In the genomic region with DNA sequence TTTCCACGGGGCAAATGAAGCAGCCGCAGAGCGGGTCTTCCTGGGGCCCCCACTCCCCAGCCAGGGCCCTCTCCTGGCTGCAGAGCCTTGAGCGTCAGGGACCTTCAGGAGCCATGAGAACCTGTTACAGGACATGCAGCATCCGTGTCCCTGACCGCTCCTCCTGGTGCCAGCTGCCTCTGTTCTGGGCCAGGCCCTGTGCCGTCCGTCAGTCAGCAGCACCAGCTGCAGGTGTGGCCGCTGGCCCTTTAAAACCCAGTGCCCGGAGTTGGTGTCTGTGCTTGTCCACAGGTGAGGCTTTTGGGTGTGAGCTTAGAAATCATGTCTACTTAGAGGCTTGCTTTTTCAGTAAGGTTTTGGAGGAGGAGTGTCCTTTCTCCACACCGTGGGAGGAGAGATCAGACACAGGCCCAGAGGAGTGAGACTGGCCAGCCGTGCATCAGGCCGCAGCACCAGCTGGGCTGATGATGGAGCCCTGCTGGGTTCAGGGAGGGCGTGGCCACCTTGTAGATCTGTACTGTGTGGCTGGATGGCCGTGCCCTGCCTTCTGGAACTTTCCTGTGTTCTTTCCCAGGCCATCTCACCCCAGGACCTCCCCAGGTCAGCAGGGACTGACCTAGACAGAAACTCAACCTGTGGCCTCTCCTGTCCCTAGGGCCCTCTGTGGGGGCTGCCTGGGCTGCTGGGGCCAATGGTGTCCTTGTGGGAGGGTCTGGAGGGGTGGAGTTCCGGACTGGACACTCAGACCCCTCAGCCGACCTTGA, we compare ENCODE assay signal across 19 cellular contexts. TPM values are rescaled to one million over a fixed set of nuclear protein-coding genes. Genes with fewer than 3 reads are reported as not detected.
DNase-seq lines count a peak whose midpoint lies in the region; ATAC-seq lines count a peak whose summit lies in the region.
"Had no signal": no experiment of that assay in that cellular context is flagged by ENCODE, and none has a peak within 500 bp of the region (broad histone marks: within the 10 kb centered on the region; RNA-seq: fewer than 3 reads in every experiment).

No MANE protein-coding gene starts in this region.

- intact Hi-C loops in right cardiac atrium (cut with DNase I): no loop called here

- peak; percentile 27 for DNase-seq in DMS53 treated with DMSO at 0.1 percent for 48 hours (lab: John Stamatoyannopoulos, UW; ENCODE audit: unreplicated experiment)
- DNase-seq in right cardiac atrium: peak in 2 of 3 donors; percentile 41 to 65
- no peak for DNase-seq in effector memory CD8-positive, alpha-beta T cell
- DNase-seq in NCI-H1930 (lab: John Stamatoyannopoulos, UW): no peak
- DNase-seq in CD8-positive, alpha-beta memory T cell: no peak
- DNase-seq: activated CD4-positive, CD25-positive, alpha-beta regulatory T cell treated with anti-CD3 and anti-CD28 coated beads, Interleukin-2, amount 50 U/mL, for 72 hours; activated effector memory CD4-positive, alpha-beta T cell treated with anti-CD3 and anti-CD28 coated beads, Interleukin-2, amount 50 U/mL, for 16 hours; AML-193; kidney; NCI-H1092 treated with DMSO at 0.1 percent for 48 hours; NCI-H2171; NCI-H748 treated with DMSO at 0.1 percent for 48 hours; OCI-M1; sigmoid colon; stimulated activated CD4-positive, alpha-beta T cell treated with anti-CD3 and anti-CD28 coated beads, Interleukin-2, amount 100 ng/mL, for 48 hours had no signal

- peak overlapping the region; percentile 45 for H3K9ac ChIP-seq in endocrine pancreas (ENCODE audit: control insufficient read depth, insufficient read depth, low read length)
- no peak overlapping the region for H3K9ac ChIP-seq in skeletal muscle satellite cell (ENCODE audit: low read depth, low read length)

- H3K4me1 ChIP-seq in endocrine pancreas (ENCODE audit: control insufficient read depth, insufficient read depth, low read length) (no peaks in the 10 kb centered on the region), right cardiac atrium (ENCODE audit: control insufficient read depth, insufficient read depth, low read length) (no peaks in the 10 kb centered on the region), skeletal muscle satellite cell (ENCODE audit: control insufficient read depth, insufficient read depth, low read length) (peaks cover 14% of the 10 kb centered on the region)
- no peaks in the 10 kb centered on the region for H3K4me1 ChIP-seq in CD8-positive, alpha-beta memory T cell (ENCODE audit: insufficient read depth, low read length)
- H3K4me1 ChIP-seq: sigmoid colon had no signal

- no peaks in the 10 kb centered on the region for H3K27me3 Mint-ChIP-seq in effector memory CD8-positive, alpha-beta T cell
- no peaks in the 10 kb centered on the region for H3K27me3 Mint-ChIP-seq in CD8-positive, alpha-beta memory T cell

- H3K36me3 Mint-ChIP-seq in effector memory CD8-positive, alpha-beta T cell (ENCODE audit: insufficient read depth): no peaks in the 10 kb centered on the region
- peaks cover 3 to 38% (median 3%) of the 10 kb centered on the region in 3 donors for H3K36me3 Mint-ChIP-seq in CD8-positive, alpha-beta memory T cell

- H3K36me3 ChIP-seq in endocrine pancreas (ENCODE audit: control insufficient read depth, insufficient read depth, low read length) (no peaks in the 10 kb centered on the region), skeletal muscle satellite cell (ENCODE audit: insufficient read depth, low read length) (peaks cover 45% of the 10 kb centered on the region)
- no peaks in the 10 kb centered on the region for H3K36me3 ChIP-seq in CD8-positive, alpha-beta memory T cell (ENCODE audit: insufficient read depth, low read length)

- no peak overlapping the region for H3K27ac Mint-ChIP-seq in effector memory CD8-positive, alpha-beta T cell
- no peak overlapping the region for H3K27ac Mint-ChIP-seq in CD8-positive, alpha-beta memory T cell

- H3K4me2 ChIP-seq in skeletal muscle satellite cell (ENCODE audit: low read length): peak overlapping the region; percentile 12

- H3K9me3 Mint-ChIP-seq in effector memory CD8-positive, alpha-beta T cell: no peaks in the 10 kb centered on the region
- no peaks in the 10 kb centered on the region for H3K9me3 Mint-ChIP-seq in CD8-positive, alpha-beta memory T cell

- no peak overlapping the region for H3K4me3 ChIP-seq in endocrine pancreas (ENCODE audit: control insufficient read depth, insufficient read depth, low read length)
- no peak overlapping the region for H3K4me3 ChIP-seq in right cardiac atrium (ENCODE audit: low read length)
- no peak overlapping the region for H3K4me3 ChIP-seq in skeletal muscle satellite cell (ENCODE audit: low read length)
- H3K4me3 ChIP-seq in CD8-positive, alpha-beta memory T cell (ENCODE audit: low read length): no peak overlapping the region
- H3K4me3 ChIP-seq: coronary artery, sigmoid colon had no signal

- POLR2A ChIA-PET in CD8-positive, alpha-beta memory T cell (lab: Charles Lee): no interaction called here

- no peaks in the 10 kb centered on the region for H3K27me3 ChIP-seq in endocrine pancreas (ENCODE audit: control insufficient read depth, insufficient read depth, low read length)
- H3K27me3 ChIP-seq in right cardiac atrium (ENCODE audit: control insufficient read depth, insufficient read depth): no peaks in the 10 kb centered on the region
- no peaks in the 10 kb centered on the region for H3K27me3 ChIP-seq in skeletal muscle satellite cell (ENCODE audit: control insufficient read depth, insufficient read depth, low read length)
- no peaks in the 10 kb centered on the region for H3K27me3 ChIP-seq in CD8-positive, alpha-beta memory T cell (ENCODE audit: insufficient read depth, low read length, poor library complexity, severe bottlenecking)
- H3K27me3 ChIP-seq: sigmoid colon had no signal

- CTCF ChIA-PET in CD8-positive, alpha-beta memory T cell (lab: Charles Lee): no interaction called here

- no peak overlapping the region for H3K27ac ChIP-seq in right cardiac atrium (ENCODE audit: low read length)
- no peak overlapping the region for H3K27ac ChIP-seq in CD8-positive, alpha-beta memory T cell (ENCODE audit: low read depth, low read length)
- H3K27ac ChIP-seq: sigmoid colon had no signal

- 84% methylated on average over 17 of the region's 17 CpGs for WGBS in right cardiac atrium

- ATAC-seq in right cardiac atrium (peak in 1 of 2 donors; percentile 21), HG02840 (IDR thresholded peaks at IDR 0.05; ENCODE audit: low FRiP score, unreplicated experiment) (no peak)
- ATAC-seq in effector memory CD8-positive, alpha-beta T cell (replicated peaks): no peak

- H3K4me1 Mint-ChIP-seq in effector memory CD8-positive, alpha-beta T cell (ENCODE audit: low read depth in 2 of 2): peaks cover 0 to 2% of the 10 kb centered on the region in 2 donors
- H3K4me1 Mint-ChIP-seq in CD8-positive, alpha-beta memory T cell: peaks cover 0 to 3% (median 3%) of the 10 kb centered on the region in 3 donors

- H3K4me3 Mint-ChIP-seq in effector memory CD8-positive, alpha-beta T cell: no peak overlapping the region
- H3K4me3 Mint-ChIP-seq in CD8-positive, alpha-beta memory T cell: no peak overlapping the region

- no peaks in the 10 kb centered on the region for H3K9me3 ChIP-seq in endocrine pancreas (ENCODE audit: control insufficient read depth, low read length)
- H3K9me3 ChIP-seq in right cardiac atrium (ENCODE audit: control insufficient read depth, low read length): no peaks in the 10 kb centered on the region
- no peaks in the 10 kb centered on the region for H3K9me3 ChIP-seq in skeletal muscle satellite cell (replicated peaks; ENCODE audit: low read length)
- H3K9me3 ChIP-seq in CD8-positive, alpha-beta memory T cell (ENCODE audit: low read length): no peaks in the 10 kb centered on the region
- H3K9me3 ChIP-seq: sigmoid colon had no signal

RNA-seq across cellular contexts. Expression of a gene that starts 27.1 kb away (rescaled TPM):
- 10 to 100 TPM; 11.2 to 12.4 (median 11.7) TPM for total RNA-seq in right cardiac atrium
- 11.1 TPM for polyA plus RNA-seq in right cardiac atrium
- 16.4 and 28.9 TPM in 2 replicates for total RNA-seq in skeletal muscle satellite cell (2012; rRNA removed)
- 10 to 100 TPM; 16.1 to 16.7 TPM for total RNA-seq in CD8-positive, alpha-beta memory T cell
- polyA plus RNA-seq in CD8-positive, alpha-beta memory T cell: 11.8 TPM

Comparison
In these comparisons a context has a peak if more than half of its experiments do, and no peak if none do; other contexts are left out.
1. DNase-seq: peak in DMS53 treated with DMSO at 0.1 percent for 48 hours (single experiment) and right cardiac atrium (2 of 3); none in effector memory CD8-positive, alpha-beta T cell (0 of 3), NCI-H1930 (0 of 2) and CD8-positive, alpha-beta memory T cell (0 of 5).